Comparison of ENCODE assay signal across 24 cellular contexts in the genomic region with DNA sequence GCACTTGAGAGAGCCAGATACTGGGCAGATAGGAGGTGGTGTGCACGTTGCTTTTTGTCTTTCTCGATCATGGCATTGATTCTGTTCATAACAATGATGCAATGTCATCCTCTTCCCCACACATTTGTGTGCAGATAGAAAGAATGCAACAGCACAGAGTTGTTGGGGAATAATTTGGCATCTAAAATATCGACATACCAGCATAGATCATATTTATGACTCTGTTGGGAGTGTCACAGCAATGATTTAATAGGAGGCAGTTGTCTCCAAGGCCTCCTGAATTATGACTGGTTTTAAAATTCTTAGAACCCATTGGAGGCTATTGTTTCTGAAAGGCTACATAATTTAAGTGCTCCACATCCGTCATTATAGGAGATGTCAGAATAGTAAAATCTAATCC.
A peak's percentile ranks its signal among the peaks of the same experiment; 100 is the strongest.
DNase-seq lines count a peak whose midpoint lies in the region; ATAC-seq and TF ChIP-seq lines count a peak whose summit lies in the region.
"Had no signal": no experiment of that assay in that cellular context is flagged by ENCODE, and none has a peak within 500 bp of the region (broad histone marks: within the 10 kb centered on the region; RNA-seq: fewer than 3 reads in every experiment).

No MANE protein-coding gene starts in this region.

- H3K36me3 Mint-ChIP-seq in osteocyte (ENCODE audit: unreplicated experiment) = peaks cover 2% of the 10 kb centered on the region

- H3K9me3 ChIP-seq in BLaER1 = no peaks in the 10 kb centered on the region
- H3K9me3 ChIP-seq in mesodermal cell (ENCODE audit: control insufficient read depth, low read length) = no peaks in the 10 kb centered on the region
- H3K9me3 ChIP-seq in smooth muscle cell (replicated peaks; ENCODE audit: low read depth) = no peaks in the 10 kb centered on the region
- H3K9me3 ChIP-seq: ovary, vagina had no signal

- H3K4me1 ChIP-seq in BLaER1 = peaks cover 69% of the 10 kb centered on the region
- peaks cover 35% of the 10 kb centered on the region for H3K4me1 ChIP-seq in mesodermal cell (ENCODE audit: control insufficient read depth, insufficient read depth, low read length, poor library complexity, severe bottlenecking)
- H3K4me1 ChIP-seq in smooth muscle cell (ENCODE audit: low read depth) = peaks cover 26% of the 10 kb centered on the region

- H3K9me3 Mint-ChIP-seq in osteocyte (ENCODE audit: unreplicated experiment) = no peaks in the 10 kb centered on the region
- H3K9me3 Mint-ChIP-seq: activated B cell treated with CpG ODN at 0.5 μM for 24 hours; activated T-helper 1 cell treated with anti-CD3 and anti-CD28 coated beads, Interleukin-12 subunit alpha, Interleukin-12 subunit beta, Interleukin-2, Interleukin-4 antibody, amounts not matched to agents 30 ng/mL and 10 ng/mL and 1 ng/mL, durations not matched to agents 14 hours and 24 hours and 36 hours; central memory CD8-positive, alpha-beta T cell; naive thymus-derived CD8-positive, alpha-beta T cell had no signal

- no peak overlapping the region for H3K27ac Mint-ChIP-seq in osteocyte (ENCODE audit: unreplicated experiment)
- H3K27ac Mint-ChIP-seq: activated B cell treated with CpG ODN at 0.5 μM for 24 hours; activated T-helper 1 cell treated with anti-CD3 and anti-CD28 coated beads, Interleukin-12 subunit alpha, Interleukin-12 subunit beta, Interleukin-2, Interleukin-4 antibody, amounts not matched to agents 30 ng/mL and 10 ng/mL and 1 ng/mL, durations not matched to agents 14 hours and 24 hours and 36 hours; naive thymus-derived CD8-positive, alpha-beta T cell had no signal

- TF ChIP-seq CTCF in smooth muscle cell (IDR thresholded peaks at IDR 0.05; ENCODE audit: borderline replicate concordance, insufficient read depth, poor library complexity, severe bottlenecking) (no peak), osteocyte (IDR thresholded peaks at IDR 0.05) (no peak)

- no peaks in the 10 kb centered on the region for H3K27me3 Mint-ChIP-seq in osteocyte (ENCODE audit: unreplicated experiment)
- H3K27me3 Mint-ChIP-seq: activated B cell treated with CpG ODN at 0.5 μM for 24 hours; central memory CD8-positive, alpha-beta T cell; naive thymus-derived CD8-positive, alpha-beta T cell had no signal

- H3K36me3 ChIP-seq in BLaER1 (peaks cover 34% of the 10 kb centered on the region), mesodermal cell (ENCODE audit: control insufficient read depth, insufficient read depth, low read length) (peaks cover 22% of the 10 kb centered on the region), smooth muscle cell (ENCODE audit: low read depth) (no peaks in the 10 kb centered on the region)
- H3K36me3 ChIP-seq: ovary had no signal

- peaks cover 21% of the 10 kb centered on the region for H3K4me1 Mint-ChIP-seq in osteocyte (ENCODE audit: unreplicated experiment)

- no peaks in the 10 kb centered on the region for H3K27me3 ChIP-seq in BLaER1
- no peaks in the 10 kb centered on the region for H3K27me3 ChIP-seq in smooth muscle cell (ENCODE audit: low read depth)
- H3K27me3 ChIP-seq: dorsolateral prefrontal cortex, ovary, vagina had no signal

- H3K9ac ChIP-seq in BLaER1 (peak overlapping the region; percentile 38; the same call in 1 of the 2 replicates), smooth muscle cell (ENCODE audit: low read depth) (no peak overlapping the region)

- H3K4me3 ChIP-seq in BLaER1 (no peak overlapping the region), mesodermal cell (ENCODE audit: extremely low read depth, insufficient read depth, low read length, poor library complexity, severe bottlenecking) (no peak overlapping the region), smooth muscle cell (no peak overlapping the region)
- H3K4me3 ChIP-seq: dorsolateral prefrontal cortex, ovary, vagina had no signal

- 85 to 90% methylated on average over 2 of the region's 4 CpGs for whole genome bisulfite sequencing in mesodermal cell (ENCODE audit: insufficient coverage in 2 of 2), 2 experiments
- WGBS in smooth muscle cell (ENCODE audit: low lambda C conversion rate) = 52% methylated on average over 4 of the region's 4 CpGs

- DNase-seq in LHCN-M2 (ENCODE audit: low read depth) (peak; percentile 42), smooth muscle cell (lab: John Stamatoyannopoulos, UW; ENCODE audit: unreplicated experiment) (no peak), osteocyte (ENCODE audit: extremely low spot score, unreplicated experiment) (no peak), DMS 273 treated with DMSO at 0.1 percent for 48 hours (lab: John Stamatoyannopoulos, UW) (no peak)
- DNase-seq: activated B cell treated with CpG ODN at 0.5 μM for 24 hours; activated CD4-positive, alpha-beta T cell treated with anti-CD3 and anti-CD28 coated beads, Interleukin-2, amount 50 U/mL, for 4 hours; activated naive CD4-positive, alpha-beta T cell treated with anti-CD3 and anti-CD28 coated beads, Interleukin-2, amount 50 U/mL, for 16 hours; anterior cingulate cortex; dorsolateral prefrontal cortex; head of caudate nucleus; Karpas-422; mesendoderm; naive thymus-derived CD8-positive, alpha-beta T cell; NCI-H524; NK-92 treated with Interleukin-12 subunit alpha and Interleukin-12 subunit beta, amount 100 ng/mL, for 24 hours; ovary; SHP77 had no signal

- H2AFZ ChIP-seq in smooth muscle cell (ENCODE audit: low read depth) = no peak overlapping the region

- H3K4me3 Mint-ChIP-seq in osteocyte (ENCODE audit: unreplicated experiment) = no peak overlapping the region
- H3K4me3 Mint-ChIP-seq: activated B cell treated with CpG ODN at 0.5 μM for 24 hours; activated T-helper 1 cell treated with anti-CD3 and anti-CD28 coated beads, Interleukin-12 subunit alpha, Interleukin-12 subunit beta, Interleukin-2, Interleukin-4 antibody, amounts not matched to agents 30 ng/mL and 10 ng/mL and 1 ng/mL, durations not matched to agents 14 hours and 24 hours and 36 hours; central memory CD8-positive, alpha-beta T cell; naive thymus-derived CD8-positive, alpha-beta T cell had no signal

- H4K20me1 ChIP-seq in BLaER1 (peaks cover 5% of the 10 kb centered on the region; the same call in 1 of the 2 replicates), smooth muscle cell (ENCODE audit: low read depth) (no peaks in the 10 kb centered on the region)

- peaks cover 17% of the 10 kb centered on the region for H3F3A ChIP-seq in smooth muscle cell (ENCODE audit: low read depth)

- peak overlapping the region; percentile 65 for H3K4me2 ChIP-seq in BLaER1
- H3K4me2 ChIP-seq in smooth muscle cell = peak overlapping the region; percentile 60

- H3K79me2 ChIP-seq in smooth muscle cell (ENCODE audit: low read depth) = no peaks in the 10 kb centered on the region

- no peak for ATAC-seq in GM18861 (IDR thresholded peaks at IDR 0.05; ENCODE audit: unreplicated experiment)
- ATAC-seq in GM21529 (IDR thresholded peaks at IDR 0.05; ENCODE audit: unreplicated experiment) = no peak
- ATAC-seq: naive thymus-derived CD8-positive, alpha-beta T cell had no signal

- peak overlapping the region; percentile 29 for H3K27ac ChIP-seq in BLaER1
- peak overlapping the region; percentile 41 for H3K27ac ChIP-seq in mesodermal cell (ENCODE audit: low read depth, low read length, severe bottlenecking)
- H3K27ac ChIP-seq in smooth muscle cell (ENCODE audit: low read depth) = peak overlapping the region; percentile 34
- H3K27ac ChIP-seq: vagina had no signal
